Comparison of ENCODE assay signal across 19 cellular contexts in genomic region chr7:15515201-15515777, GRCh38. TPM values are rescaled to one million over a fixed set of nuclear protein-coding genes. Genes with fewer than 3 reads are reported as not detected.
A peak's percentile ranks its signal among the peaks of the same experiment; 100 is the strongest.
DNase-seq lines count a peak whose midpoint lies in the region; ATAC-seq and TF ChIP-seq lines count a peak whose summit lies in the region.
"Had no signal": no experiment of that assay in that cellular context is flagged by ENCODE, and none has a peak within 500 bp of the region (broad histone marks: within the 10 kb centered on the region; RNA-seq: fewer than 3 reads in every experiment).

No MANE protein-coding gene starts in this region.

- TF ChIP-seq RAD21 in SK-N-SH (IDR thresholded peaks at IDR 0.05; ENCODE audit: low read length) = no peak

- H3K4me3 ChIP-seq in SK-N-SH (ENCODE audit: low read depth in 2 of 2, low read length in 1 of 2) = no peak overlapping the region; a peak in 1 of 4 replicates
- no peak overlapping the region for H3K4me3 ChIP-seq in fibroblast of pulmonary artery (replicated peaks; ENCODE audit: low read depth, low read length)
- H3K4me3 ChIP-seq: BLaER1 treated with 17β-estradiol and CSF1 and Interleukin-3, amounts not matched to agents 10 nM and 100 nM; cardiac muscle cell; SJCRH30 had no signal

- H3K27me3 ChIP-seq in SK-N-SH (ENCODE audit: insufficient read depth) = no peaks in the 10 kb centered on the region
- H3K27me3 ChIP-seq: BLaER1 treated with 17β-estradiol and CSF1 and Interleukin-3, amounts not matched to agents 10 nM and 100 nM; cardiac muscle cell; SJCRH30 had no signal

- H3K9me2 ChIP-seq in SK-N-SH = no peaks in the 10 kb centered on the region

- 0 out of 2 replicates have a peak, but pooled peaks cover 3% of the 10 kb centered on the region for H3K9me3 ChIP-seq in SK-N-SH
- H3K9me3 ChIP-seq: SJCRH30 had no signal

- H4K20me1 ChIP-seq in SK-N-SH (ENCODE audit: insufficient read depth) = no peaks in the 10 kb centered on the region
- H4K20me1 ChIP-seq: BLaER1 treated with 17β-estradiol and CSF1 and Interleukin-3, amounts not matched to agents 10 nM and 100 nM had no signal

- WGBS in SK-N-SH (ENCODE audit: low lambda C conversion rate) = 9% methylated on average over 4 of the region's 4 CpGs

- H3K79me2 ChIP-seq in SK-N-SH (ENCODE audit: insufficient read depth) = no peaks in the 10 kb centered on the region
- H3K79me2 ChIP-seq: parathyroid adenoma had no signal

- peaks cover 20% of the 10 kb centered on the region for H3F3A ChIP-seq in SK-N-SH (replicated peaks; ENCODE audit: insufficient read depth)

- ATAC-seq in sciatic nerve = peak; percentile 26
- no peak for ATAC-seq in HG03460 (IDR thresholded peaks at IDR 0.05; ENCODE audit: unreplicated experiment)
- ATAC-seq: stimulated activated naive CD8-positive, alpha-beta T cell treated with anti-CD3 and anti-CD28 coated beads, Interleukin-15, amount 100 ng/mL, for 72 hours had no signal

- peak overlapping the region; percentile 76; the same call in 1 of the 2 replicates for H2AFZ ChIP-seq in SK-N-SH (ENCODE audit: low read depth)
- H2AFZ ChIP-seq: parathyroid adenoma had no signal

- TF ChIP-seq EP300 in SK-N-SH (IDR thresholded peaks at IDR 0.05; ENCODE audit: borderline replicate concordance in 1 of 2, low read depth in 1 of 2, low read length in 1 of 2) = no peak

- H3K4me2 ChIP-seq in SK-N-SH = peak overlapping the region; percentile 46; the same call in 1 of the 2 replicates
- H3K4me2 ChIP-seq: BLaER1 treated with 17β-estradiol and CSF1 and Interleukin-3, amounts not matched to agents 10 nM and 100 nM had no signal

- peak; percentile 17 for DNase-seq in ELR (ENCODE audit: low read depth)
- no peak for DNase-seq in SK-N-SH
- peak; percentile 16 for DNase-seq in fibroblast of pulmonary artery (ENCODE audit: low read depth)
- DNase-seq in sciatic nerve (ENCODE audit: low spot score) = no peak
- DNase-seq in T-helper 1 cell = no peak
- no peak for DNase-seq in globus pallidus (ENCODE audit: low spot score)
- DNase-seq: activated CD4-positive, alpha-beta T cell treated with anti-CD3 and anti-CD28 coated beads, Interleukin-2, amount 50 U/mL, for 1 hour; activated T-cell treated with anti-CD3 and anti-CD28 coated beads, Interleukin-2, amount 50 U/mL, for 1 hour; Karpas-422; NCI-H1436 treated with DMSO at 0.1 percent for 48 hours; NCI-H226; stimulated activated naive CD8-positive, alpha-beta T cell treated with anti-CD3 and anti-CD28 coated beads, Interleukin-15, amount 100 ng/mL, for 72 hours had no signal

- POLR2A ChIA-PET in SK-N-SH (lab: Yijun Ruan, JAX) = no interaction called here

- intact Hi-C loops in sciatic nerve (cut with DNase I) = no loop called here

- H3K36me3 ChIP-seq in SK-N-SH (replicated peaks in 1 of 2; ENCODE audit: control insufficient read depth in 1 of 2, insufficient read depth in 2 of 2, low read length in 1 of 2) = no peaks in the 10 kb centered on the region
- H3K36me3 ChIP-seq: BLaER1 treated with 17β-estradiol and CSF1 and Interleukin-3, amounts not matched to agents 10 nM and 100 nM; cardiac muscle cell; SJCRH30 had no signal

- H3K27ac ChIP-seq in SK-N-SH (ENCODE audit: low read depth in 2 of 2, low read length in 1 of 2) = peak overlapping the region in 1 of 2 experiments; percentile 67; a peak in 2 of 4 replicates
- H3K27ac ChIP-seq: BLaER1 treated with 17β-estradiol and CSF1 and Interleukin-3, amounts not matched to agents 10 nM and 100 nM; cardiac muscle cell; parathyroid adenoma; SJCRH30 had no signal

- H3K9ac ChIP-seq in SK-N-SH = peak overlapping the region; percentile 23; the same call in 1 of the 2 replicates
- H3K9ac ChIP-seq: BLaER1 treated with 17β-estradiol and CSF1 and Interleukin-3, amounts not matched to agents 10 nM and 100 nM; parathyroid adenoma had no signal

- no peak for TF ChIP-seq CTCF in SK-N-SH (IDR thresholded peaks at IDR 0.05)
- TF ChIP-seq CTCF in fibroblast of pulmonary artery (IDR thresholded peaks at IDR 0.05; ENCODE audit: low read length, missing control alignments) = no peak

- peaks cover 0 to 4% of the 10 kb centered on the region in 2 experiments; a peak in 1 of 4 replicates for H3K4me1 ChIP-seq in SK-N-SH (ENCODE audit: control insufficient read depth in 1 of 2, insufficient read depth in 2 of 2, low read depth in 1 of 2, low read length in 1 of 2)
- H3K4me1 ChIP-seq: BLaER1 treated with 17β-estradiol and CSF1 and Interleukin-3, amounts not matched to agents 10 nM and 100 nM; parathyroid adenoma; SJCRH30 had no signal

- CTCF ChIA-PET in SK-N-SH (lab: Yijun Ruan, JAX) = no interaction called here

TF ChIP-seq in SK-N-SH, 30 proteins besides CTCF, POLR2A, EP300 and RAD21:
- TF ChIP-seq ELF1 (IDR thresholded peaks at IDR 0.05) = no peak
- no peak for TF ChIP-seq YY1 (IDR thresholded peaks at IDR 0.05; ENCODE audit: low read depth)
- no peak for TF ChIP-seq MAX (IDR thresholded peaks at IDR 0.05; ENCODE audit: low read depth)
- no peak for TF ChIP-seq GABPA (IDR thresholded peaks at IDR 0.05; ENCODE audit: low read depth)
- no peak for TF ChIP-seq MXI1 (IDR thresholded peaks at IDR 0.05; ENCODE audit: low read depth, low read length)
- no peak for TF ChIP-seq MEF2A (IDR thresholded peaks at IDR 0.05; ENCODE audit: borderline replicate concordance, low read depth)

RNA-seq across cellular contexts. Expression of gene AGMO, which starts 46.5 kb away (rescaled TPM):
- polyA plus RNA-seq in SK-N-SH (2012; rRNA removed) = 0.05 and 0.10 TPM in 2 replicates
- polyA plus RNA-seq in SK-N-SH (2012; cell fraction: cytosol; rRNA removed) = 0.04 and 0.08 TPM in 2 replicates
- polyA plus RNA-seq in SK-N-SH (2012; cell fraction: nucleus; rRNA removed) = 0.06 TPM in 1 of 2 replicates, not detected in the other
- total RNA-seq in sciatic nerve = 6.9 TPM
- total RNA-seq: cardiac muscle cell, mononuclear cell had no signal
- polyA plus RNA-seq: keratinocyte had no signal

Comparison
In these comparisons a context has a peak if more than half of its experiments do, and no peak if none do; other contexts are left out.
1. DNase-seq: peak in ELR (single experiment) and fibroblast of pulmonary artery (single experiment); none in SK-N-SH (single experiment), sciatic nerve (single experiment), T-helper 1 cell (0 of 5) and globus pallidus (single experiment).